In the genomic region with DNA sequence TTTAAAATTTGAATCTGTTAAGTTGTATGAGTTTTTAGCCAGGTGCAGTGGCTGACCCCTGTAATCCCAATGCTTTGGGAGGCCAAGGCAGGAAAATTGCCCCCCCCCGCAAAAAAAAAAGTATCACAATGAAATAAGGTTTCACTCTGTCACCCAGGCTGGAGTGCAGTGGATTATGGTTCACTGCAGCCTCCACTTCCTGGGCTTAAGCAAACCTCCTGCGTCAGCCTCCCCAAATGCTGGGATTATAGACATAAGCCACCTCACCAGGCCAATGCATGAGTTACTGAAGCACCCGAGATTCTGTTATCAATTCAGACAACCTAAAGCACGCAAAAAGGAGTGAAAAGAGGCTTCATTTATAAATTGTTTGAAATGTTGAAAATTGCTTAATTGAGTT, we compare ENCODE assay signal across 14 cellular contexts. TPM values are rescaled to one million over a fixed set of nuclear protein-coding genes. Genes with fewer than 3 reads are reported as not detected.
A peak's percentile ranks its signal among the peaks of the same experiment; 100 is the strongest.
DNase-seq lines count a peak whose midpoint lies in the region; TF ChIP-seq lines count a peak whose summit lies in the region.
"Had no signal": no experiment of that assay in that cellular context is flagged by ENCODE, and none has a peak within 500 bp of the region (broad histone marks: within the 10 kb centered on the region; RNA-seq: fewer than 3 reads in every experiment).

No MANE protein-coding gene starts in this region.

- no peak overlapping the region for H2BK15ac ChIP-seq in neuronal stem cell (ENCODE audit: low read length)

- H3K4me1 ChIP-seq in osteoblast (ENCODE audit: insufficient read depth, low read length) (peaks cover 11% of the 10 kb centered on the region), neuronal stem cell (ENCODE audit: control insufficient read depth in 2 of 2, insufficient read depth in 1 of 2, low read depth in 1 of 2, low read length in 2 of 2) (peaks cover 8 to 14% of the 10 kb centered on the region in 2 donors)

- H3K27me3 ChIP-seq in osteoblast (ENCODE audit: insufficient read depth, low read length) (no peaks in the 10 kb centered on the region), neuronal stem cell (ENCODE audit: control insufficient read depth in 3 of 3, insufficient read depth in 3 of 3, low read depth in 1 of 3, low read length in 3 of 3) (no peaks in the 10 kb centered on the region)

- H3K4me3 Mint-ChIP-seq in activated CD4-positive, alpha-beta memory T cell treated with anti-CD3 and anti-CD28 coated beads for 36 hours: peak overlapping the region; percentile 23
- H3K4me3 Mint-ChIP-seq in activated CD4-positive, alpha-beta memory T cell treated with anti-CD3 and anti-CD28 coated beads, Interleukin-2, amount 10 ng/mL, durations not matched to agents 7 days and 5 days: no peak overlapping the region
- H3K4me3 Mint-ChIP-seq in brain: peak overlapping the region; percentile 36 to 65 (median 46)
- H3K4me3 Mint-ChIP-seq in activated CD4-positive, alpha-beta T cell treated with anti-CD3 and anti-CD28 coated beads, Interleukin-2, amount 10 ng/mL, durations not matched to agents 7 days and 5 days: no peak overlapping the region
- H3K4me3 Mint-ChIP-seq: CD14-positive monocyte, HFFc6 had no signal

- no peak overlapping the region for H2BK120ac ChIP-seq in neuronal stem cell (ENCODE audit: low read depth, low read length)

- no peak overlapping the region for H3K4ac ChIP-seq in neuronal stem cell (ENCODE audit: low read length)

- no peak overlapping the region for H4K91ac ChIP-seq in neuronal stem cell (ENCODE audit: low read depth, low read length, poor library complexity)

- H4K8ac ChIP-seq in neuronal stem cell (ENCODE audit: low read depth, low read length): no peak overlapping the region

- no peaks in the 10 kb centered on the region for H3K9me3 Mint-ChIP-seq in activated CD4-positive, alpha-beta memory T cell treated with anti-CD3 and anti-CD28 coated beads for 36 hours
- no peaks in the 10 kb centered on the region for H3K9me3 Mint-ChIP-seq in activated CD4-positive, alpha-beta memory T cell treated with anti-CD3 and anti-CD28 coated beads, Interleukin-2, amount 10 ng/mL, durations not matched to agents 7 days and 5 days
- H3K9me3 Mint-ChIP-seq in brain: no peaks in the 10 kb centered on the region
- H3K9me3 Mint-ChIP-seq in activated CD4-positive, alpha-beta T cell treated with anti-CD3 and anti-CD28 coated beads, Interleukin-2, amount 10 ng/mL, durations not matched to agents 7 days and 5 days: no peaks in the 10 kb centered on the region
- H3K9me3 Mint-ChIP-seq: HFFc6 had no signal

- H3K14ac ChIP-seq in neuronal stem cell (ENCODE audit: low read length): no peak overlapping the region

- no peak overlapping the region for H3K23ac ChIP-seq in neuronal stem cell (ENCODE audit: low read depth, low read length, poor library complexity)

- H3K4me3 ChIP-seq in osteoblast (ENCODE audit: insufficient read depth, low read length): no peak overlapping the region
- no peak overlapping the region for H3K4me3 ChIP-seq in neuronal stem cell (ENCODE audit: low read length in 2 of 2)

- no peak overlapping the region for H2AK5ac ChIP-seq in neuronal stem cell (ENCODE audit: low read depth, low read length)

- H4K20me1 ChIP-seq in osteoblast (ENCODE audit: insufficient read depth, low read length): peaks cover 15% of the 10 kb centered on the region

- peaks cover 12% of the 10 kb centered on the region for H3K79me1 ChIP-seq in neuronal stem cell (ENCODE audit: low read depth, low read length)

- H3K9me3 ChIP-seq in osteoblast (ENCODE audit: low read depth, low read length) (no peaks in the 10 kb centered on the region), neuronal stem cell (replicated peaks in 1 of 2; ENCODE audit: control insufficient read depth in 2 of 2, insufficient read depth in 1 of 2, low read depth in 1 of 2, low read length in 2 of 2) (no peaks in the 10 kb centered on the region)

- TF ChIP-seq CTCF in brain (conservative IDR thresholded peaks at IDR 0.05): no peak
- TF ChIP-seq CTCF in osteoblast (IDR thresholded peaks at IDR 0.05; ENCODE audit: extremely low read depth, low read depth, low read length): no peak

- H3K27ac Mint-ChIP-seq in activated CD4-positive, alpha-beta memory T cell treated with anti-CD3 and anti-CD28 coated beads for 36 hours: no peak overlapping the region
- no peak overlapping the region for H3K27ac Mint-ChIP-seq in activated CD4-positive, alpha-beta memory T cell treated with anti-CD3 and anti-CD28 coated beads, Interleukin-2, amount 10 ng/mL, durations not matched to agents 7 days and 5 days
- no peak overlapping the region for H3K27ac Mint-ChIP-seq in brain
- no peak overlapping the region for H3K27ac Mint-ChIP-seq in activated CD4-positive, alpha-beta T cell treated with anti-CD3 and anti-CD28 coated beads, Interleukin-2, amount 10 ng/mL, durations not matched to agents 7 days and 5 days
- H3K27ac Mint-ChIP-seq: HFFc6 had no signal

- POLR2A ChIA-PET in activated CD4-positive, alpha-beta memory T cell treated with anti-CD3 and anti-CD28 coated beads for 36 hours (lab: Charles Lee): no interaction called here
- POLR2A ChIA-PET in activated CD4-positive, alpha-beta memory T cell treated with anti-CD3 and anti-CD28 coated beads, Interleukin-2, amount 10 ng/mL, durations not matched to agents 7 days and 5 days (lab: Charles Lee): no interaction called here
- POLR2A ChIA-PET in activated CD4-positive, alpha-beta T cell treated with anti-CD3 and anti-CD28 coated beads, Interleukin-2, amount 10 ng/mL, durations not matched to agents 7 days and 5 days (lab: Charles Lee): no interaction called here

- CTCF ChIA-PET in activated CD4-positive, alpha-beta memory T cell treated with anti-CD3 and anti-CD28 coated beads for 36 hours (lab: Charles Lee): interaction anchor here (2.1 kb wide), 1 partner anchor 12 kb away, joined by 16 read pairs; a partner anchor contains a TSS
- CTCF ChIA-PET in activated CD4-positive, alpha-beta memory T cell treated with anti-CD3 and anti-CD28 coated beads, Interleukin-2, amount 10 ng/mL, durations not matched to agents 7 days and 5 days (lab: Charles Lee): interaction anchor here (2.7 kb wide), 1 partner anchor 15 kb away, joined by 6 read pairs; no protein-coding TSS in a partner anchor
- CTCF ChIA-PET in activated CD4-positive, alpha-beta T cell treated with anti-CD3 and anti-CD28 coated beads, Interleukin-2, amount 10 ng/mL, durations not matched to agents 7 days and 5 days (lab: Charles Lee): interaction anchor here (0.9 to 1.6 kb wide), 3 partner anchors 12 to 70 kb away, joined by 3 read pairs; a partner anchor contains a TSS

- no peaks in the 10 kb centered on the region for H3K36me3 Mint-ChIP-seq in activated CD4-positive, alpha-beta memory T cell treated with anti-CD3 and anti-CD28 coated beads for 36 hours
- H3K36me3 Mint-ChIP-seq in activated CD4-positive, alpha-beta memory T cell treated with anti-CD3 and anti-CD28 coated beads, Interleukin-2, amount 10 ng/mL, durations not matched to agents 7 days and 5 days (ENCODE audit: low read depth): no peaks in the 10 kb centered on the region
- no peaks in the 10 kb centered on the region for H3K36me3 Mint-ChIP-seq in brain
- H3K36me3 Mint-ChIP-seq in activated CD4-positive, alpha-beta T cell treated with anti-CD3 and anti-CD28 coated beads, Interleukin-2, amount 10 ng/mL, durations not matched to agents 7 days and 5 days (ENCODE audit: low read depth): no peaks in the 10 kb centered on the region
- H3K36me3 Mint-ChIP-seq: CD14-positive monocyte had no signal

- no peak overlapping the region for H2AFZ ChIP-seq in osteoblast (ENCODE audit: low read length)
- no peak overlapping the region for H2AFZ ChIP-seq in neuronal stem cell (ENCODE audit: low read length)

- no peak overlapping the region for H2BK12ac ChIP-seq in neuronal stem cell (ENCODE audit: low read length)

- intact Hi-C loops in activated CD4-positive, alpha-beta memory T cell treated with anti-CD3 and anti-CD28 coated beads for 36 hours (cut with micrococcal nuclease): no loop called here

- H3K27me3 Mint-ChIP-seq in activated CD4-positive, alpha-beta memory T cell treated with anti-CD3 and anti-CD28 coated beads for 36 hours: no peaks in the 10 kb centered on the region
- H3K27me3 Mint-ChIP-seq in activated CD4-positive, alpha-beta memory T cell treated with anti-CD3 and anti-CD28 coated beads, Interleukin-2, amount 10 ng/mL, durations not matched to agents 7 days and 5 days: no peaks in the 10 kb centered on the region
- peaks cover 5% of the 10 kb centered on the region for H3K27me3 Mint-ChIP-seq in brain
- H3K27me3 Mint-ChIP-seq in activated CD4-positive, alpha-beta T cell treated with anti-CD3 and anti-CD28 coated beads, Interleukin-2, amount 10 ng/mL, durations not matched to agents 7 days and 5 days: no peaks in the 10 kb centered on the region

- H2BK5ac ChIP-seq in neuronal stem cell (ENCODE audit: low read length): no peak overlapping the region

- H3K36me3 ChIP-seq in osteoblast (ENCODE audit: insufficient read depth, low read length) (no peaks in the 10 kb centered on the region), neuronal stem cell (replicated peaks in 1 of 2; ENCODE audit: control insufficient read depth in 2 of 2, insufficient read depth in 2 of 2, low read length in 2 of 2) (peaks cover 0 to 8% of the 10 kb centered on the region in 2 donors)

- peaks cover 14% of the 10 kb centered on the region for H3K4me1 Mint-ChIP-seq in activated CD4-positive, alpha-beta memory T cell treated with anti-CD3 and anti-CD28 coated beads for 36 hours (ENCODE audit: low read depth)
- H3K4me1 Mint-ChIP-seq in activated CD4-positive, alpha-beta memory T cell treated with anti-CD3 and anti-CD28 coated beads, Interleukin-2, amount 10 ng/mL, durations not matched to agents 7 days and 5 days: peaks cover 22% of the 10 kb centered on the region
- H3K4me1 Mint-ChIP-seq in brain: peaks cover 24% of the 10 kb centered on the region
- peaks cover 22% of the 10 kb centered on the region for H3K4me1 Mint-ChIP-seq in activated CD4-positive, alpha-beta T cell treated with anti-CD3 and anti-CD28 coated beads, Interleukin-2, amount 10 ng/mL, durations not matched to agents 7 days and 5 days

- H3K27ac ChIP-seq in osteoblast (ENCODE audit: low read depth, low read length) (no peak overlapping the region), neuronal stem cell (replicated peaks; ENCODE audit: low read length) (no peak overlapping the region)
- H3K27ac ChIP-seq: 22Rv1 had no signal

- WGBS in neuronal stem cell (ENCODE audit: extremely low coverage in 2 of 2, insufficient read length in 2 of 2, insufficient replicate concordance in 1 of 2), 2 donors: no CpG with 5 or more reads among the region's 4 CpGs

- DNase-seq in activated CD4-positive, alpha-beta memory T cell treated with anti-CD3 and anti-CD28 coated beads for 36 hours: no peak
- DNase-seq in activated CD4-positive, alpha-beta memory T cell treated with anti-CD3 and anti-CD28 coated beads, Interleukin-2, amount 10 ng/mL, durations not matched to agents 7 days and 5 days: no peak
- DNase-seq in osteoblast (ENCODE audit: insufficient read length, low spot score, missing footprints): peak; percentile 59
- no peak for DNase-seq in activated CD4-positive, alpha-beta T cell treated with anti-CD3 and anti-CD28 coated beads, Interleukin-2, amount 10 ng/mL, durations not matched to agents 7 days and 5 days
- no peak for DNase-seq in neuronal stem cell (ENCODE audit: low spot score)
- DNase-seq in NCI-H1436 treated with DMSO at 0.1 percent for 48 hours (lab: John Stamatoyannopoulos, UW): no peak
- no peak for DNase-seq in activated gamma-delta T cell (lab: John Stamatoyannopoulos, UW)
- DNase-seq: Calu3, DMS 273 treated with DMSO at 0.1 percent for 48 hours, HCEC 1CT, HFFc6 had no signal

- H3K79me2 ChIP-seq in osteoblast (ENCODE audit: insufficient read depth, low read length): peaks cover 24% of the 10 kb centered on the region

- H3K4me2 ChIP-seq in osteoblast (ENCODE audit: insufficient read depth, low read length) (no peak overlapping the region), neuronal stem cell (ENCODE audit: insufficient read depth, low read length, poor library complexity, severe bottlenecking) (no peak overlapping the region)

- H3K18ac ChIP-seq in neuronal stem cell (ENCODE audit: low read length): no peak overlapping the region

- H3K9ac ChIP-seq in neuronal stem cell (ENCODE audit: low read depth, low read length, poor library complexity): no peak overlapping the region

RNA-seq across cellular contexts. Expression of a gene that starts 2.4 kb away (rescaled TPM):
- 10 to 100 TPM; 61.5 to 61.6 TPM for total RNA-seq in activated CD4-positive, alpha-beta memory T cell treated with anti-CD3 and anti-CD28 coated beads for 36 hours
- total RNA-seq in activated CD4-positive, alpha-beta memory T cell treated with anti-CD3 and anti-CD28 coated beads, Interleukin-2, amount 10 ng/mL, durations not matched to agents 7 days and 5 days: 10 to 100 TPM; 38.2 to 39.2 TPM
- 74.6 TPM for polyA plus RNA-seq in brain (ENCODE audit: insufficient read depth, low read depth, low replicate concordance)
- total RNA-seq in osteoblast: 43.9 and 48.9 TPM in 2 replicates
- total RNA-seq in activated CD4-positive, alpha-beta T cell treated with anti-CD3 and anti-CD28 coated beads, Interleukin-2, amount 10 ng/mL, durations not matched to agents 7 days and 5 days: 10 to 100 TPM; 42.6 to 45.5 TPM
- polyA plus RNA-seq in neuronal stem cell (2013, experiment 1 of 2): 42.0 TPM
- polyA plus RNA-seq in neuronal stem cell (2013, experiment 2 of 2): 43.9 TPM

RNA-seq across cellular contexts. Expression of a gene that starts 12.6 kb away (rescaled TPM):
- total RNA-seq in activated CD4-positive, alpha-beta memory T cell treated with anti-CD3 and anti-CD28 coated beads for 36 hours: 10 to 100 TPM; 42.8 to 44.1 TPM
- total RNA-seq in activated CD4-positive, alpha-beta memory T cell treated with anti-CD3 and anti-CD28 coated beads, Interleukin-2, amount 10 ng/mL, durations not matched to agents 7 days and 5 days: 10 to 100 TPM; 50.5 to 51.1 TPM
- 67.3 TPM for polyA plus RNA-seq in brain (ENCODE audit: insufficient read depth, low read depth, low replicate concordance)
- total RNA-seq in osteoblast: 48.0 and 50.7 TPM in 2 replicates
- total RNA-seq in activated CD4-positive, alpha-beta T cell treated with anti-CD3 and anti-CD28 coated beads, Interleukin-2, amount 10 ng/mL, durations not matched to agents 7 days and 5 days: 10 to 100 TPM; 60.1 to 66.7 TPM
- 49.2 TPM for polyA plus RNA-seq in neuronal stem cell (2013, experiment 1 of 2)
- polyA plus RNA-seq in neuronal stem cell (2013, experiment 2 of 2): 52.4 TPM

Comparison
In these comparisons a context has a peak if more than half of its experiments do, and no peak if none do; other contexts are left out.
1. H3K4me3 Mint-ChIP-seq: peak in activated CD4-positive, alpha-beta memory T cell treated with anti-CD3 and anti-CD28 coated beads for 36 hours (single experiment) and brain (5 of 5); none in activated CD4-positive, alpha-beta memory T cell treated with anti-CD3 and anti-CD28 coated beads, Interleukin-2, amount 10 ng/mL, durations not matched to agents 7 days and 5 days (single experiment) and activated CD4-positive, alpha-beta T cell treated with anti-CD3 and anti-CD28 coated beads, Interleukin-2, amount 10 ng/mL, durations not matched to agents 7 days and 5 days (single experiment).